Comparison of ENCODE assay signal across 28 cellular contexts in the genomic region with DNA sequence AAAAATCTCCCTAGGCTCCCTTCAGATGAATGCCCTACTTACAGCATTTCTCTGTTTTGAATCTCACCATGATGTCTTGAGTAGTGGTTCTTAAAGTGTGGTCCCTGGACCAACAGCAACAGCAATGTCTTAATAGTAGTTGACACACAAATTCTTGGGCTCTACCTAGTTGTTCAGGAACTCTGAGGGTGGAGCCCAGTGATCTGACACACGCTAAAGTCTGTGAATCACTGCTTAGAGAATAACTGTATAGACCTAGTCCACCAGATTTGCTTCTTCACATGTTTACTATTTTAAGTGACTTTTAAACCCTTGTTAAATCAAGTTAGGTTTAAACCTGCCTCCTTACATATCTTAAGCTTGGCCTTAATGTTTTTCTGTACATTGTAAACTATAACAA. TPM values are rescaled to one million over a fixed set of nuclear protein-coding genes. Genes with fewer than 3 reads are reported as not detected.
"Had no signal": no experiment of that assay in that cellular context is flagged by ENCODE, and none has a peak within 500 bp of the region (broad histone marks: within the 10 kb centered on the region; RNA-seq: fewer than 3 reads in every experiment).

No MANE protein-coding gene starts in this region.

- ATAC-seq: left lobe of liver; mucosa of descending colon; right cardiac atrium; stimulated activated effector memory CD8-positive, alpha-beta T cell treated with anti-CD3 and anti-CD28 coated beads, Interleukin-12 subunit alpha, Interleukin-12 subunit beta, amount 100 ng/mL, for 72 hours had no signal

- H3K4me3 ChIP-seq: colonic mucosa, esophagus muscularis mucosa, lung, mucosa of descending colon, prostate gland, sigmoid colon, stomach, testis, tibial artery had no signal

- H3K27ac ChIP-seq: colonic mucosa, esophagus muscularis mucosa, prostate gland, sigmoid colon, stomach, testis, tibial artery had no signal

- H3K9me3 ChIP-seq: colonic mucosa, esophagus muscularis mucosa, mucosa of descending colon, prostate gland, sigmoid colon, testis had no signal

- H3K36me3 ChIP-seq: colonic mucosa, esophagus muscularis mucosa, prostate gland, sigmoid colon, stomach, tibial artery had no signal

- DNase-seq: colonic mucosa; effector CD8-positive, alpha-beta T cell; endodermal cell; foreskin melanocyte; glutamatergic neuron; hypothalamus; immature natural killer cell; islet precursor cell; mesenchymal stem cell; mucosa of descending colon; naive B cell; nucleus accumbens; right cardiac atrium; sigmoid colon; stimulated activated CD4-positive, alpha-beta T cell treated with anti-CD3 and anti-CD28 coated beads, Interleukin-2, amount 100 ng/mL, for 24 hours; stimulated activated CD4-positive, alpha-beta T cell treated with anti-CD3 and anti-CD28 coated beads, Interleukin-4, amount 100 ng/mL, for 24 hours; stimulated activated naive CD4-positive, alpha-beta T cell treated with Interleukin-2 at 50 U/mL for 16 hours; stomach; testis; tibial artery had no signal

- H3K27me3 ChIP-seq: colonic mucosa, esophagus muscularis mucosa, sigmoid colon, stomach, testis, tibial artery had no signal

- H3K4me1 ChIP-seq: colonic mucosa, esophagus muscularis mucosa, prostate gland, sigmoid colon, stomach, testis, tibial artery had no signal

RNA-seq across cellular contexts. Expression of gene ARHGAP15, which starts 47.6 kb away (rescaled TPM):
- total RNA-seq: epithelial cell of proximal tubule, fibroblast of lung, osteocyte had no signal
